13 cellular contexts compared by ENCODE assay signal in genomic region chr12:113933201-113933786, GRCh38. TPM values are rescaled to one million over a fixed set of nuclear protein-coding genes. Genes with fewer than 3 reads are reported as not detected.
DNase-seq lines count a peak whose midpoint lies in the region; ATAC-seq and TF ChIP-seq lines count a peak whose summit lies in the region.
"Had no signal": no experiment of that assay in that cellular context is flagged by ENCODE, and none has a peak within 500 bp of the region (broad histone marks: within the 10 kb centered on the region; RNA-seq: fewer than 3 reads in every experiment).

No MANE protein-coding gene starts in this region.

- intact Hi-C loops in Right ventricle myocardium inferior (cut with DNase I), result no loop called here
- intact Hi-C loops in cardiac septum (cut with DNase I), result no loop called here
- intact Hi-C loops in esophagus muscularis mucosa (cut with DNase I), result no loop called here
- intact Hi-C loops in aorta (cut with DNase I), result no loop called here

- TF ChIP-seq CTCF in esophagus muscularis mucosa (IDR thresholded peaks at IDR 0.05), result no peak

- no peak for TF ChIP-seq EP300 in esophagus muscularis mucosa (IDR thresholded peaks at IDR 0.05)

- ATAC-seq in Right ventricle myocardium inferior (peak; percentile 60), aorta (ENCODE audit: low FRiP score) (peak; percentile 72)
- no peak for ATAC-seq in activated T-cell treated with anti-CD3 and anti-CD28 coated beads, Interleukin-2, amount 50 U/mL, for 72 hours (replicated peaks in 1 of 2)
- ATAC-seq: A549, GM12878 had no signal

- peaks cover 4 to 21% of the 10 kb centered on the region in 2 donors for H3K36me3 Mint-ChIP-seq in activated T-cell treated with anti-CD3 and anti-CD28 coated beads, Interleukin-2, amount 50 U/mL, for 72 hours (ENCODE audit: insufficient read depth in 2 of 2)

- H2BK120ac ChIP-seq in mesenchymal stem cell (ENCODE audit: low read depth, low read length), result no peak overlapping the region

- no peak overlapping the region for H2AK5ac ChIP-seq in mesenchymal stem cell (ENCODE audit: low read length, severe bottlenecking)

- TF ChIP-seq POLR2A in esophagus muscularis mucosa (IDR thresholded peaks at IDR 0.05; ENCODE audit: low read depth), result no peak

- peak overlapping the region; percentile 27 for H3K4me2 ChIP-seq in mesenchymal stem cell (ENCODE audit: low read length, poor library complexity, severe bottlenecking)
- H3K4me2 ChIP-seq: A549 had no signal

- H3K14ac ChIP-seq in mesenchymal stem cell (ENCODE audit: low read length in 2 of 2), result no peak overlapping the region

- H2BK5ac ChIP-seq in mesenchymal stem cell (ENCODE audit: low read depth, low read length, poor library complexity, severe bottlenecking), result peak overlapping the region; percentile 53

- H3K4me1 Mint-ChIP-seq in activated T-cell treated with anti-CD3 and anti-CD28 coated beads, Interleukin-2, amount 50 U/mL, for 72 hours (ENCODE audit: low read depth), result peaks cover 14% of the 10 kb centered on the region

- no peak overlapping the region for H2BK12ac ChIP-seq in mesenchymal stem cell (ENCODE audit: low read length in 2 of 2)

- H3K27ac ChIP-seq in esophagus muscularis mucosa (replicated peaks in 1 of 4) (peak overlapping the region in 3 of 4 donors; percentile 36 to 49 (median 40)), mesenchymal stem cell (ENCODE audit: low read length, poor library complexity, severe bottlenecking) (peak overlapping the region; percentile 62), aorta (ENCODE audit: low read depth in 1 of 2, low read length in 2 of 2) (no peak overlapping the region)
- H3K27ac ChIP-seq: A549 had no signal

- H3K27ac Mint-ChIP-seq in activated T-cell treated with anti-CD3 and anti-CD28 coated beads, Interleukin-2, amount 50 U/mL, for 72 hours, result no peak overlapping the region
- H3K27ac Mint-ChIP-seq: activated CD4-positive, alpha-beta T cell treated with anti-CD3 and anti-CD28 coated beads, Interleukin-2, amount 10 ng/mL, durations not matched to agents 7 days and 5 days had no signal

- peak overlapping the region; percentile 72 for H3K9ac ChIP-seq in mesenchymal stem cell (ENCODE audit: low read length)

- H3K79me1 ChIP-seq in mesenchymal stem cell (replicated peaks; ENCODE audit: low read length, poor library complexity, severe bottlenecking), result peaks cover 18% of the 10 kb centered on the region

- H4K8ac ChIP-seq in mesenchymal stem cell (ENCODE audit: low read length), result no peak overlapping the region

- no peak overlapping the region for H2AFZ ChIP-seq in mesenchymal stem cell (ENCODE audit: low read depth, low read length)

- H3K36me3 ChIP-seq in esophagus muscularis mucosa (peaks cover 40 to 100% (median 76%) of the 10 kb centered on the region in 4 donors), mesenchymal stem cell (ENCODE audit: control insufficient read depth in 1 of 2, insufficient read depth in 2 of 2, low read depth in 1 of 2, low read length in 2 of 2) (peaks cover 50 to 56% of the 10 kb centered on the region in 2 experiments), aorta (ENCODE audit: control insufficient read depth in 1 of 2, insufficient read depth in 2 of 2, low read length in 1 of 2) (peaks cover 0 to 11% of the 10 kb centered on the region in 2 donors)

- no peak overlapping the region for H3K18ac ChIP-seq in mesenchymal stem cell (ENCODE audit: low read depth in 1 of 2, low read length in 2 of 2)

- 67% methylated on average over 8 of the region's 18 CpGs for WGBS in esophagus muscularis mucosa
- WGBS in mesenchymal stem cell, result 39% methylated on average over 18 of the region's 18 CpGs
- 88% methylated on average over 14 to 18 of the region's 18 CpGs for WGBS in aorta, 2 donors

- no peak overlapping the region for H3K4ac ChIP-seq in mesenchymal stem cell (ENCODE audit: low read depth in 1 of 2, low read length in 2 of 2)

- peaks cover 0 to 21% (median 4%) of the 10 kb centered on the region in 4 donors for H3K4me1 ChIP-seq in esophagus muscularis mucosa
- H3K4me1 ChIP-seq in mesenchymal stem cell (ENCODE audit: control insufficient read depth, insufficient read depth, low read depth, low read length), result peaks cover 21% of the 10 kb centered on the region
- H3K4me1 ChIP-seq in aorta (ENCODE audit: control insufficient read depth in 1 of 2, insufficient read depth in 2 of 2, low read length in 2 of 2), result no peaks in the 10 kb centered on the region
- H3K4me1 ChIP-seq: A549 had no signal

- H3K27me3 Mint-ChIP-seq in activated T-cell treated with anti-CD3 and anti-CD28 coated beads, Interleukin-2, amount 50 U/mL, for 72 hours (ENCODE audit: low read depth), result no peaks in the 10 kb centered on the region
- H3K27me3 Mint-ChIP-seq: activated CD4-positive, alpha-beta T cell treated with anti-CD3 and anti-CD28 coated beads, Interleukin-2, amount 10 ng/mL, durations not matched to agents 7 days and 5 days; naive B cell had no signal

- no peak overlapping the region for H2BK15ac ChIP-seq in mesenchymal stem cell (ENCODE audit: low read depth, poor library complexity, severe bottlenecking)

- H3K4me3 Mint-ChIP-seq in activated T-cell treated with anti-CD3 and anti-CD28 coated beads, Interleukin-2, amount 50 U/mL, for 72 hours, result no peak overlapping the region
- H3K4me3 Mint-ChIP-seq: activated CD4-positive, alpha-beta T cell treated with anti-CD3 and anti-CD28 coated beads, Interleukin-2, amount 10 ng/mL, durations not matched to agents 7 days and 5 days had no signal

- H3K9me3 Mint-ChIP-seq in activated T-cell treated with anti-CD3 and anti-CD28 coated beads, Interleukin-2, amount 50 U/mL, for 72 hours, result no peaks in the 10 kb centered on the region
- H3K9me3 Mint-ChIP-seq: activated CD4-positive, alpha-beta T cell treated with anti-CD3 and anti-CD28 coated beads, Interleukin-2, amount 10 ng/mL, durations not matched to agents 7 days and 5 days had no signal

- H4K91ac ChIP-seq in mesenchymal stem cell (ENCODE audit: low read length), result no peak overlapping the region

- H3K9me3 ChIP-seq in esophagus muscularis mucosa, result no peaks in the 10 kb centered on the region
- no peaks in the 10 kb centered on the region for H3K9me3 ChIP-seq in mesenchymal stem cell (ENCODE audit: control insufficient read depth, low read length)
- H3K9me3 ChIP-seq in aorta (ENCODE audit: control insufficient read depth, low read length), result no peaks in the 10 kb centered on the region
- H3K9me3 ChIP-seq: A549 had no signal

- H3K23ac ChIP-seq in mesenchymal stem cell (ENCODE audit: low read length in 2 of 2), result no peak overlapping the region

- H3K27me3 ChIP-seq in esophagus muscularis mucosa (no peaks in the 10 kb centered on the region), mesenchymal stem cell (ENCODE audit: control insufficient read depth in 1 of 2, insufficient read depth in 1 of 2, low read length in 2 of 2) (no peaks in the 10 kb centered on the region), aorta (ENCODE audit: control insufficient read depth in 1 of 2, insufficient read depth in 2 of 2, low read length in 1 of 2) (no peaks in the 10 kb centered on the region)

- H3K4me3 ChIP-seq in esophagus muscularis mucosa, result no peak overlapping the region
- H3K4me3 ChIP-seq in mesenchymal stem cell (ENCODE audit: insufficient read depth in 1 of 2, low read depth in 1 of 2, low read length in 2 of 2), result peak overlapping the region in 1 of 2 experiments; percentile 29
- no peak overlapping the region for H3K4me3 ChIP-seq in aorta (ENCODE audit: low read length in 2 of 2)
- H3K4me3 ChIP-seq: A549, GM12878 had no signal

- DNase-seq in Right ventricle myocardium inferior (ENCODE audit: missing footprints) (peak; percentile 81), cardiac septum (ENCODE audit: low spot score) (no peak), esophagus muscularis mucosa (ENCODE audit: extremely low spot score) (no peak), mesenchymal stem cell (peak; percentile 90), aorta (no peak), middle frontal gyrus (ENCODE audit: extremely low spot score, low spot score) (no peak)
- DNase-seq in activated CD8-positive, alpha-beta memory T cell treated with anti-CD3 and anti-CD28 coated beads, Interleukin-2, amount 50 U/mL, for 4 hours, result no peak
- DNase-seq in activated T-cell treated with anti-CD3 and anti-CD28 coated beads, Interleukin-2, amount 50 U/mL, for 72 hours, result no peak
- DNase-seq: activated CD4-positive, alpha-beta T cell treated with anti-CD3 and anti-CD28 coated beads, Interleukin-2, amount 10 ng/mL, durations not matched to agents 7 days and 5 days; cortex of kidney; naive B cell had no signal

RNA-seq across cellular contexts. Expression of gene RBM19, which starts 32.8 kb away (rescaled TPM):
- 15.8 TPM for total RNA-seq in Right ventricle myocardium inferior
- total RNA-seq in cardiac septum, result 15.7 TPM
- total RNA-seq in esophagus muscularis mucosa, result 10 to 100 TPM; 26.7 to 40.0 (median 27.4) TPM
- polyA plus RNA-seq in mesenchymal stem cell (2013, experiment 1 of 2), result 18.0 TPM
- 17.6 TPM for polyA plus RNA-seq in mesenchymal stem cell (2013, experiment 2 of 2)
- 10 to 100 TPM; 30.3 to 31.8 TPM for total RNA-seq in aorta
- polyA plus RNA-seq in aorta, result 10 to 100 TPM in 1 of 2 donors, 1 to 10 TPM in 1; 5.6 to 21.8 TPM
- 10 to 100 TPM; 76.2 to 84.8 TPM for total RNA-seq in activated T-cell treated with anti-CD3 and anti-CD28 coated beads, Interleukin-2, amount 50 U/mL, for 72 hours

Comparison
In these comparisons a context has a peak if more than half of its experiments do, and no peak if none do; other contexts are left out.
1. DNase-seq: peak in Right ventricle myocardium inferior (single experiment) and mesenchymal stem cell (single experiment); none in cardiac septum (single experiment), esophagus muscularis mucosa (single experiment), aorta (0 of 2), activated CD8-positive, alpha-beta memory T cell treated with anti-CD3 and anti-CD28 coated beads, Interleukin-2, amount 50 U/mL, for 4 hours (single experiment), middle frontal gyrus (single experiment) and activated T-cell treated with anti-CD3 and anti-CD28 coated beads, Interleukin-2, amount 50 U/mL, for 72 hours (0 of 2).
2. ATAC-seq: peak in Right ventricle myocardium inferior (single experiment) and aorta (single experiment); none in activated T-cell treated with anti-CD3 and anti-CD28 coated beads, Interleukin-2, amount 50 U/mL, for 72 hours (0 of 2).
3. H3K27ac ChIP-seq: peak in esophagus muscularis mucosa (3 of 4) and mesenchymal stem cell (single experiment); none in aorta (0 of 2).